Comparison of ENCODE assay signal across 22 cellular contexts in the genomic region with DNA sequence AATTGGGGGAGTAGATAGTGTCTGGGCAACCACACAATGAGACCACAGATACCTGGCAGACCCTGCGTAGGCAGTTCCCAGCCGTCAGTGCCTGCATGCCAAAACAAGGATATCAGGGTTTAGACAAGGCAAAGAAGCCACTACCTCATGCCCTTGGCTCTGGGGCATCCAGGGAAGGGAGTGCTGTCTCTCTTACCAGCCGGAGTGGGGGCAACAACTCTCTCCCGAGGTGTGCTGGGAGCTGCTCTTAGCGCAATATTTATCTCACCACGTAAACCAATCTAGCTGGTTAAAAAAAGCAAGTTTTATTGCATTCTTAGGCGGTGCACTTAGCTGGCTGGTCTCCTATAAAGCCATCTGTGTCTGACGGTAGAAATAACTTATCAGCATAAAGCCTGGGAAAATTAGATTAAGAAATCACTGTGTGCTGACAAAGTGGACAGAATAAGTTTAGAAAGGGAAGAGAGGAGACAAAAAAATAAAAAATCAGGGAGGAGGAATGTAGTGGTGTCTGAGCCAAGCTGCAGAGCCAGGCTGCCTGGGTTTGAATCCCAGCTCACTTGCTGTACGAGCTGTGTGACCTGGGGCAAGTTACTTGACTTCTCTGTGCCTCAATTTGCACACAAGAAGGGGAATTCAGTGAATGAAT.
DNase-seq lines count a peak whose midpoint lies in the region; ATAC-seq, FAIRE-seq and TF ChIP-seq lines count a peak whose summit lies in the region.
"Had no signal": no experiment of that assay in that cellular context is flagged by ENCODE, and none has a peak within 500 bp of the region (broad histone marks: within the 10 kb centered on the region; RNA-seq: fewer than 3 reads in every experiment).

No MANE protein-coding gene starts in this region.

- TF ChIP-seq CTCF in AG10803 (conservative IDR thresholded peaks at IDR 0.05; ENCODE audit: low read length) (no peak), H1 (IDR thresholded peaks at IDR 0.05; ENCODE audit: control extremely low read depth in 1 of 3, insufficient read depth in 1 of 3, low read depth in 1 of 3, low read length in 3 of 3) (no peak), nephron (IDR thresholded peaks at IDR 0.05; ENCODE audit: unreplicated experiment in 3 of 3) (no peak), osteocyte (IDR thresholded peaks at IDR 0.05) (no peak)

- no peaks in the 10 kb centered on the region for H3K23me2 ChIP-seq in H1 (ENCODE audit: low read depth, low read length)

- WGBS in H1 (ENCODE audit: extremely low coverage in 1 of 2, insufficient coverage in 1 of 2, insufficient read length in 1 of 2, insufficient replicate concordance in 2 of 2, low coverage in 1 of 2, low lambda C conversion rate in 2 of 2, missing lambda C conversion rate in 1 of 2), 2 experiments: 78% methylated on average over 9 of the region's 9 CpGs; no CpG with 5 or more reads in 1 of the 2 experiments

- H3K79me1 ChIP-seq in H1 (ENCODE audit: low read depth, low read length): no peaks in the 10 kb centered on the region

- H3K4me1 Mint-ChIP-seq in nephron (peaks cover 49% of the 10 kb centered on the region), osteocyte (ENCODE audit: unreplicated experiment) (no peaks in the 10 kb centered on the region)

- peaks cover 10% of the 10 kb centered on the region for H3K27me3 Mint-ChIP-seq in nephron (ENCODE audit: low read depth)
- H3K27me3 Mint-ChIP-seq in osteocyte (ENCODE audit: unreplicated experiment): peaks cover 15% of the 10 kb centered on the region

- peak overlapping the region; percentile 18 to 63 (median 57) for H3K27ac Mint-ChIP-seq in nephron
- no peak overlapping the region for H3K27ac Mint-ChIP-seq in osteocyte (ENCODE audit: unreplicated experiment)
- H3K27ac Mint-ChIP-seq: activated CD8-positive, alpha-beta T cell treated with anti-CD3 and anti-CD28 coated beads, Interleukin-2, amount 10 ng/mL, durations not matched to agents 7 days and 5 days; type B pancreatic cell had no signal

- no peaks in the 10 kb centered on the region for H3K4me1 ChIP-seq in H1 (replicated peaks in 1 of 4; ENCODE audit: control insufficient read depth in 3 of 4, insufficient read depth in 4 of 4, low read length in 3 of 4)
- H3K4me1 ChIP-seq: A549, lower lobe of right lung had no signal

- no peak overlapping the region for H3K9ac ChIP-seq in H1 (replicated peaks in 1 of 4; ENCODE audit: extremely low read depth in 1 of 4, low read depth in 3 of 4, low read length in 3 of 4)

- H3K9me3 Mint-ChIP-seq in nephron: peaks cover 3% of the 10 kb centered on the region
- no peaks in the 10 kb centered on the region for H3K9me3 Mint-ChIP-seq in osteocyte (ENCODE audit: unreplicated experiment)
- H3K9me3 Mint-ChIP-seq: type B pancreatic cell had no signal

- no peak overlapping the region for H3K23ac ChIP-seq in H1 (ENCODE audit: insufficient read length)

- CTCF ChIA-PET in H1 (lab: Charles Lee; ENCODE audit: partially characterized antibody): interaction anchor here (1.3 kb wide), 1 partner anchor 10 kb away, joined by 5 read pairs; no protein-coding TSS in a partner anchor

- H2BK5ac ChIP-seq in H1 (ENCODE audit: low read depth, low read length): no peak overlapping the region

- no peak for TF ChIP-seq RAD21 in H1 (IDR thresholded peaks at IDR 0.05 in 1 of 2, conservative IDR thresholded peaks at IDR 0.05 in 1 of 2; ENCODE audit: low read depth in 2 of 2, low read length in 2 of 2)

- H2BK15ac ChIP-seq in H1 (ENCODE audit: low read length): no peak overlapping the region

- POLR2A ChIA-PET in H1 (lab: Charles Lee; ENCODE audit: partially characterized antibody): no interaction called here

- H4K5ac ChIP-seq in H1 (ENCODE audit: insufficient read length, low read depth, low read length): no peak overlapping the region

- no peak overlapping the region for H3K18ac ChIP-seq in H1 (ENCODE audit: extremely low read depth, low read length)

- no peak overlapping the region for H4K8ac ChIP-seq in H1 (ENCODE audit: extremely low read depth, insufficient read depth, low read length)

- H3K36me3 Mint-ChIP-seq in nephron (ENCODE audit: low read depth) (no peaks in the 10 kb centered on the region), osteocyte (ENCODE audit: unreplicated experiment) (no peaks in the 10 kb centered on the region)
- H3K36me3 Mint-ChIP-seq: type B pancreatic cell had no signal

- H3K79me2 ChIP-seq in H1 (ENCODE audit: control insufficient read depth in 1 of 2, insufficient read depth in 2 of 2, low read length in 2 of 2): no peaks in the 10 kb centered on the region

- H3K27ac ChIP-seq in H1 (ENCODE audit: low read depth, low read length): no peak overlapping the region
- H3K27ac ChIP-seq: A549, cardiac muscle cell, lower lobe of right lung, RWPE1 had no signal

- no peak for FAIRE-seq in H1 (lab: Jason Lieb, UNC)
- FAIRE-seq: A549, GM12892 had no signal

- H4K91ac ChIP-seq in H1 (replicated peaks; ENCODE audit: insufficient read length, low read length): no peak overlapping the region

- H4K20me1 ChIP-seq in H1 (replicated peaks in 1 of 2; ENCODE audit: control insufficient read depth in 1 of 2, insufficient read depth in 2 of 2, low read length in 2 of 2): no peaks in the 10 kb centered on the region

- H3K4ac ChIP-seq in H1 (replicated peaks; ENCODE audit: insufficient read length, low read depth, low read length): no peak overlapping the region

- H3K4me2 ChIP-seq in H1 (ENCODE audit: insufficient read depth in 1 of 2, low read depth in 2 of 2, low read length in 2 of 2): no peak overlapping the region
- H3K4me2 ChIP-seq: A549 had no signal

- DNase-seq in AG10803 (ENCODE audit: low read depth) (peak; percentile 32), NCI-H1694 treated with DMSO at 0.1 percent for 48 hours (lab: John Stamatoyannopoulos, UW) (peak; percentile 5), H1 (ENCODE audit: low read depth in 1 of 2, low spot score in 2 of 2) (no peak), NCI-H187 (lab: John Stamatoyannopoulos, UW) (no peak), osteocyte (ENCODE audit: extremely low spot score, unreplicated experiment) (no peak), dermis blood vessel endothelial cell (no peak)
- DNase-seq: activated CD4-positive, CD25-positive, alpha-beta regulatory T cell treated with anti-CD3 and anti-CD28 coated beads, Interleukin-2, amount 50 U/mL, for 72 hours; activated CD8-positive, alpha-beta T cell treated with anti-CD3 and anti-CD28 coated beads, Interleukin-2, amount 10 ng/mL, durations not matched to agents 7 days and 5 days; activated gamma-delta T cell treated with Interleukin-2 at 50 U/mL for 16 hours; C1 segment of cervical spinal cord; Calu3; lower lobe of right lung; NCI-H1436; NCI-H526; stimulated activated CD4-positive, alpha-beta T cell treated with anti-CD3 and anti-CD28 coated beads, Interleukin-12 subunit alpha, Interleukin-12 subunit beta, amount 100 ng/mL, for 4 hours had no signal

- no peak overlapping the region for H2BK120ac ChIP-seq in H1 (replicated peaks; ENCODE audit: low read depth, low read length)

- no peak for TF ChIP-seq EP300 in H1 (IDR thresholded peaks at IDR 0.05; ENCODE audit: borderline replicate concordance in 1 of 2, low read depth in 2 of 2, low read length in 2 of 2)

- H2AFZ ChIP-seq in H1 (ENCODE audit: low read length): no peak overlapping the region

- TF ChIP-seq POLR2A in H1 (IDR thresholded peaks at IDR 0.05; ENCODE audit: control extremely low read depth in 1 of 2, low read depth in 2 of 2, low read length in 2 of 2): no peak

- H3K9me3 ChIP-seq in H1 (ENCODE audit: insufficient read depth in 2 of 2, low read depth in 1 of 2, low read length in 1 of 2): no peaks in the 10 kb centered on the region
- H3K9me3 ChIP-seq: A549, lower lobe of right lung had no signal

- H2BK20ac ChIP-seq in H1 (ENCODE audit: low read length): no peak overlapping the region

- H3K56ac ChIP-seq in H1 (replicated peaks; ENCODE audit: insufficient read length, low read depth, low read length): no peak overlapping the region

- no peak overlapping the region for H3K4me3 ChIP-seq in AG10803 (ENCODE audit: low read length)
- H3K4me3 ChIP-seq in H1 (ENCODE audit: extremely low read depth in 1 of 4, insufficient read depth in 2 of 4, low read depth in 3 of 4, low read length in 4 of 4): no peak overlapping the region
- H3K4me3 ChIP-seq: A549, cardiac muscle cell, lower lobe of right lung had no signal

- no peaks in the 10 kb centered on the region for H3K27me3 ChIP-seq in H1 (replicated peaks in 1 of 4; ENCODE audit: control insufficient read depth in 3 of 4, extremely low read depth in 1 of 4, insufficient read depth in 3 of 4, low read length in 3 of 4)
- H3K27me3 ChIP-seq: cardiac muscle cell had no signal

- no peak overlapping the region for H3K4me3 Mint-ChIP-seq in nephron
- no peak overlapping the region for H3K4me3 Mint-ChIP-seq in osteocyte (ENCODE audit: unreplicated experiment)
- H3K4me3 Mint-ChIP-seq: activated CD8-positive, alpha-beta T cell treated with anti-CD3 and anti-CD28 coated beads, Interleukin-2, amount 10 ng/mL, durations not matched to agents 7 days and 5 days; type B pancreatic cell had no signal

- ATAC-seq in esophagus mucosa: no peak
- ATAC-seq: A549; activated CD8-positive, alpha-beta T cell treated with anti-CD3 and anti-CD28 coated beads, Interleukin-2, amount 10 ng/mL, durations not matched to agents 7 days and 5 days; lower lobe of right lung had no signal

- H3K14ac ChIP-seq in H1 (ENCODE audit: insufficient read length): no peak overlapping the region

- H3K36me3 ChIP-seq in H1 (ENCODE audit: control insufficient read depth in 2 of 4, insufficient read depth in 4 of 4, low read length in 3 of 4): no peaks in the 10 kb centered on the region
- H3K36me3 ChIP-seq: cardiac muscle cell, lower lobe of right lung had no signal

- H2BK12ac ChIP-seq in H1 (ENCODE audit: low read depth, low read length): no peak overlapping the region

- no peak overlapping the region for H2AK5ac ChIP-seq in H1 (ENCODE audit: low read depth, low read length)

TF ChIP-seq in H1, 55 proteins besides CTCF, POLR2A, EP300 and RAD21:
- TF ChIP-seq ATF3 (IDR thresholded peaks at IDR 0.05; ENCODE audit: insufficient read depth, low read depth, low read length): no peak
- peak; percentile 38; the same call in 1 of the 2 replicates for TF ChIP-seq KDM1A (IDR thresholded peaks at IDR 0.05; ENCODE audit: borderline replicate concordance, low read length)

Comparison
In these comparisons a context has a peak if more than half of its experiments do, and no peak if none do; other contexts are left out.
1. DNase-seq: peak in AG10803 (single experiment) and NCI-H1694 treated with DMSO at 0.1 percent for 48 hours (single experiment); none in H1 (0 of 2), NCI-H187 (0 of 2), osteocyte (single experiment) and dermis blood vessel endothelial cell (single experiment).